ENCODE assay signal across 8 cellular contexts in genomic region chr7:99918959-99919813, GRCh38. TPM values are rescaled to one million over a fixed set of nuclear protein-coding genes. Genes with fewer than 3 reads are reported as not detected.
DNase-seq lines count a peak whose midpoint lies in the region; ATAC-seq and TF ChIP-seq lines count a peak whose summit lies in the region.

Gene TRIM4, minus strand, starts transcription at chr7:99919530. Its CDS starts 129 bp downstream, at chr7:99919401.

- H3K27me3 ChIP-seq in kidney epithelial cell (ENCODE audit: control insufficient read depth, insufficient read depth, low read length): no peaks in the 10 kb centered on the region

- DNase-seq in AG08395 (ENCODE audit: low spot score) (peak; percentile 96), NCI-H2227 treated with DMSO at 0.1 percent for 48 hours (lab: John Stamatoyannopoulos, UW) (peak; percentile 83), caudate nucleus (lab: John Stamatoyannopoulos, UW) (peak; percentile 21 to 95 (median 87)), kidney epithelial cell (ENCODE audit: low read depth) (peak; percentile 52)
- peak; percentile 79 to 86 (median 84) for DNase-seq in activated CD4-positive, CD25-positive, alpha-beta regulatory T cell (lab: John Stamatoyannopoulos, UW)
- DNase-seq in stimulated activated CD4-positive, alpha-beta T cell treated with anti-CD3 and anti-CD28 coated beads, Interleukin-1b, Interleukin-23, amount 100 ng/mL, for 24 hours (ENCODE audit: low read depth in 4 of 4, low spot score in 1 of 4): peak; percentile 67 to 88 (median 77)

- H3K36me3 ChIP-seq in kidney epithelial cell (ENCODE audit: control insufficient read depth, insufficient read depth, low read length): no peaks in the 10 kb centered on the region

- TF ChIP-seq CTCF in kidney epithelial cell (IDR thresholded peaks at IDR 0.05; ENCODE audit: insufficient read depth, low read length, poor library complexity, severe bottlenecking): peak; percentile 20

- H3K4me3 ChIP-seq in kidney epithelial cell (ENCODE audit: low read depth, low read length): peak within 1 kb of the TSS; percentile 64

- ATAC-seq in GM18873 (IDR thresholded peaks at IDR 0.05; ENCODE audit: low FRiP score, unreplicated experiment) (peak; percentile 80), HG03139 (IDR thresholded peaks at IDR 0.05; ENCODE audit: unreplicated experiment) (peak; percentile 85)

- peak within 1 kb of the TSS; percentile 69 for H3K27ac ChIP-seq in caudate nucleus (ENCODE audit: low read depth, low read length)

RNA-seq across cellular contexts. Expression of gene TRIM4, which starts in this region (rescaled TPM):
- 32.6 and 36.0 TPM in 2 replicates for total RNA-seq in kidney epithelial cell

Comparison
In these comparisons a context has a peak if more than half of its experiments do, and no peak if none do; other contexts are left out.
1. Peak in every context shown above with its lines: DNase-seq, ATAC-seq, H3K4me3 ChIP-seq and H3K27ac ChIP-seq.